ENCODE assay signal across 11 cellular contexts in the genomic region with DNA sequence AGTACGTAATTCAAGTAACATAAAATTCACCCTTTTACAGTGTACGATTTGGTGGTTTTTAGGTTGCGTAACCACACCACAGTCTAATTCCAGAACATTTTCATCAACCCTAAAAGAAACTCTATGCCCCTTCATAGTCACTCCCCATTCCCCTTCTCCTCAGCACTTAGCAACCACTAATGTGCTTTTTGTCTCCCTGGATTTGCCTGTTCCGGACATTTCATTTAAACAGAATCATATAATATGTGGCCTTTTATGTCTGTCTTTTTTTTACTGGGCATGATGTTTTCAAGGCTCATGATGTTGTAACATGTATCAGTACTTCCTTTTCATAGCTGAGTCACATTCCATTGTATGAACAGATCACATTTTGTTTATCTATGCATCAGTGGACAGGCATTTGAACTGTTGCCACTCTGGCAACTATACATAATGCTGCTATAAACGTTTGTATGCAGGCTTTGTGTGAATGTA. TPM values are rescaled to one million over a fixed set of nuclear protein-coding genes. Genes with fewer than 3 reads are reported as not detected.
DNase-seq lines count a peak whose midpoint lies in the region; ATAC-seq and TF ChIP-seq lines count a peak whose summit lies in the region.
"Had no signal": no experiment of that assay in that cellular context is flagged by ENCODE, and none has a peak within 500 bp of the region (broad histone marks: within the 10 kb centered on the region; RNA-seq: fewer than 3 reads in every experiment).

No MANE protein-coding gene starts in this region.

- no peak for TF ChIP-seq EP300 in SK-N-SH (IDR thresholded peaks at IDR 0.05; ENCODE audit: borderline replicate concordance in 1 of 2, low read depth in 1 of 2, low read length in 1 of 2)

- H3K4me2 ChIP-seq in SK-N-SH: no peak overlapping the region

- no peaks in the 10 kb centered on the region for H3K79me2 ChIP-seq in SK-N-SH (ENCODE audit: insufficient read depth)

- DNase-seq in SK-N-SH (no peak), RKO (ENCODE audit: low spot score) (peak; percentile 55), fibroblast of gingiva (ENCODE audit: low read depth) (peak; percentile 87), HK-2 (ENCODE audit: unreplicated experiment) (no peak), NCI-H2107 treated with DMSO at 0.1 percent for 48 hours (lab: John Stamatoyannopoulos, UW; ENCODE audit: unreplicated experiment) (no peak)
- DNase-seq: naive thymus-derived CD8-positive, alpha-beta T cell had no signal

- H4K20me1 ChIP-seq in SK-N-SH (ENCODE audit: insufficient read depth): no peaks in the 10 kb centered on the region

- no peaks in the 10 kb centered on the region for H3K9me2 ChIP-seq in SK-N-SH

- WGBS in SK-N-SH (ENCODE audit: low lambda C conversion rate): 80% methylated on average over 5 of the region's 5 CpGs

- ATAC-seq in SK-N-SH treated with all-trans-retinoic acid at 6 μM for 48 hours: peak; percentile 83
- no peak for ATAC-seq in GM19467 (IDR thresholded peaks at IDR 0.05; ENCODE audit: unreplicated experiment)
- ATAC-seq: naive thymus-derived CD8-positive, alpha-beta T cell had no signal

- H3K4me3 ChIP-seq in SK-N-SH (ENCODE audit: low read depth in 2 of 2, low read length in 1 of 2): no peak overlapping the region
- no peak overlapping the region for H3K4me3 ChIP-seq in skeletal muscle tissue (ENCODE audit: low read length in 3 of 3)
- H3K4me3 ChIP-seq: thoracic aorta had no signal

- H3K27me3 ChIP-seq in SK-N-SH (ENCODE audit: insufficient read depth): no peaks in the 10 kb centered on the region
- no peaks in the 10 kb centered on the region for H3K27me3 ChIP-seq in skeletal muscle tissue (ENCODE audit: control insufficient read depth in 3 of 3, insufficient read depth in 3 of 3, low read length in 3 of 3)

- TF ChIP-seq RAD21 in SK-N-SH (IDR thresholded peaks at IDR 0.05; ENCODE audit: low read length): no peak

- POLR2A ChIA-PET in SK-N-SH (lab: Yijun Ruan, JAX): no interaction called here

- H3K36me3 ChIP-seq in SK-N-SH (replicated peaks in 1 of 2; ENCODE audit: control insufficient read depth in 1 of 2, insufficient read depth in 2 of 2, low read length in 1 of 2): peaks cover 0 to 7% of the 10 kb centered on the region in 2 experiments
- peaks cover 57 to 82% (median 62%) of the 10 kb centered on the region in 3 donors for H3K36me3 ChIP-seq in skeletal muscle tissue (ENCODE audit: control insufficient read depth in 3 of 3, insufficient read depth in 3 of 3, low read length in 3 of 3)
- H3K36me3 ChIP-seq: thoracic aorta had no signal

- H3K27ac ChIP-seq in SK-N-SH (ENCODE audit: low read depth in 2 of 2, low read length in 1 of 2) (peak overlapping the region in 1 of 2 experiments; percentile 19; a peak in 2 of 4 replicates), skeletal muscle tissue (ENCODE audit: low read depth, low read length) (peak overlapping the region; percentile 50)
- H3K27ac ChIP-seq: 22Rv1, thoracic aorta had no signal

- TF ChIP-seq CTCF in SK-N-SH (IDR thresholded peaks at IDR 0.05): no peak

- no peaks in the 10 kb centered on the region for H3F3A ChIP-seq in SK-N-SH (replicated peaks; ENCODE audit: insufficient read depth)

- H3K9ac ChIP-seq in SK-N-SH (no peak overlapping the region), skeletal muscle tissue (ENCODE audit: low read depth in 1 of 3, low read length in 3 of 3) (no peak overlapping the region)

- H3K4me1 ChIP-seq in SK-N-SH (ENCODE audit: control insufficient read depth in 1 of 2, insufficient read depth in 2 of 2, low read depth in 1 of 2, low read length in 1 of 2): no peaks in the 10 kb centered on the region
- peaks cover 47 to 69% (median 62%) of the 10 kb centered on the region in 3 donors for H3K4me1 ChIP-seq in skeletal muscle tissue (ENCODE audit: control insufficient read depth in 3 of 3, insufficient read depth in 3 of 3, low read length in 3 of 3)

- CTCF ChIA-PET in SK-N-SH (lab: Yijun Ruan, JAX): no interaction called here

- H2AFZ ChIP-seq in SK-N-SH (ENCODE audit: low read depth): no peak overlapping the region

- H3K9me3 ChIP-seq in SK-N-SH (no peaks in the 10 kb centered on the region), skeletal muscle tissue (ENCODE audit: control insufficient read depth in 3 of 3, low read length in 3 of 3) (peaks cover 0 to 3% (median 3%) of the 10 kb centered on the region in 3 donors)

TF ChIP-seq in SK-N-SH treated with all-trans-retinoic acid at 6 μM for 48 hours, 23 proteins besides CTCF, POLR2A, EP300 and RAD21:
- TF ChIP-seq, protein P1, sequence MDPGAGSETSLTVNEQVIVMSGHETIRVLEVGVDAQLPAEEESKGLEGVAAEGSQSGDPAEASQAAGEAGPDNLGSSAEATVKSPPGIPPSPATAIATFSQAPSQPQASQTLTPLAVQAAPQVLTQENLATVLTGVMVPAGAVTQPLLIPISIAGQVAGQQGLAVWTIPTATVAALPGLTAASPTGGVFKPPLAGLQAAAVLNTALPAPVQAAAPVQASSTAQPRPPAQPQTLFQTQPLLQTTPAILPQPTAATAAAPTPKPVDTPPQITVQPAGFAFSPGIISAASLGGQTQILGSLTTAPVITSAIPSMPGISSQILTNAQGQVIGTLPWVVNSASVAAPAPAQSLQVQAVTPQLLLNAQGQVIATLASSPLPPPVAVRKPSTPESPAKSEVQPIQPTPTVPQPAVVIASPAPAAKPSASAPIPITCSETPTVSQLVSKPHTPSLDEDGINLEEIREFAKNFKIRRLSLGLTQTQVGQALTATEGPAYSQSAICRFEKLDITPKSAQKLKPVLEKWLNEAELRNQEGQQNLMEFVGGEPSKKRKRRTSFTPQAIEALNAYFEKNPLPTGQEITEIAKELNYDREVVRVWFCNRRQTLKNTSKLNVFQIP (CRISPR knock-in tag; IDR thresholded peaks at IDR 0.05; ENCODE audit: borderline replicate concordance, low read depth): no peak
- TF ChIP-seq TOX (CRISPR knock-in tag; IDR thresholded peaks at IDR 0.05; ENCODE audit: borderline replicate concordance) (no peak), GLIS3 (CRISPR knock-in tag; IDR thresholded peaks at IDR 0.05) (no peak), RARB (CRISPR knock-in tag; IDR thresholded peaks at IDR 0.05) (no peak)
- TF ChIP-seq, protein P2, sequence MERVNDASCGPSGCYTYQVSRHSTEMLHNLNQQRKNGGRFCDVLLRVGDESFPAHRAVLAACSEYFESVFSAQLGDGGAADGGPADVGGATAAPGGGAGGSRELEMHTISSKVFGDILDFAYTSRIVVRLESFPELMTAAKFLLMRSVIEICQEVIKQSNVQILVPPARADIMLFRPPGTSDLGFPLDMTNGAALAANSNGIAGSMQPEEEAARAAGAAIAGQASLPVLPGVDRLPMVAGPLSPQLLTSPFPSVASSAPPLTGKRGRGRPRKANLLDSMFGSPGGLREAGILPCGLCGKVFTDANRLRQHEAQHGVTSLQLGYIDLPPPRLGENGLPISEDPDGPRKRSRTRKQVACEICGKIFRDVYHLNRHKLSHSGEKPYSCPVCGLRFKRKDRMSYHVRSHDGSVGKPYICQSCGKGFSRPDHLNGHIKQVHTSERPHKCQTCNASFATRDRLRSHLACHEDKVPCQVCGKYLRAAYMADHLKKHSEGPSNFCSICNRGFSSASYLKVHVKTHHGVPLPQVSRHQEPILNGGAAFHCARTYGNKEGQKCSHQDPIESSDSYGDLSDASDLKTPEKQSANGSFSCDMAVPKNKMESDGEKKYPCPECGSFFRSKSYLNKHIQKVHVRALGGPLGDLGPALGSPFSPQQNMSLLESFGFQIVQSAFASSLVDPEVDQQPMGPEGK (CRISPR knock-in tag; IDR thresholded peaks at IDR 0.05; ENCODE audit: borderline replicate concordance): no peak

TF ChIP-seq in SK-N-SH, 30 proteins besides CTCF, POLR2A, EP300 and RAD21:
- no peak for TF ChIP-seq POLR2AphosphoS5 (IDR thresholded peaks at IDR 0.05; ENCODE audit: low read depth, low read length)
- no peak for TF ChIP-seq EZH2phosphoT487 (IDR thresholded peaks at IDR 0.05; ENCODE audit: borderline replicate concordance, low read depth)
- TF ChIP-seq YY1 (IDR thresholded peaks at IDR 0.05; ENCODE audit: low read depth): no peak
- no peak for TF ChIP-seq NRF1 (IDR thresholded peaks at IDR 0.05; ENCODE audit: low read depth, low read length)
- TF ChIP-seq JUND (IDR thresholded peaks at IDR 0.05): no peak
- TF ChIP-seq, protein P3, sequence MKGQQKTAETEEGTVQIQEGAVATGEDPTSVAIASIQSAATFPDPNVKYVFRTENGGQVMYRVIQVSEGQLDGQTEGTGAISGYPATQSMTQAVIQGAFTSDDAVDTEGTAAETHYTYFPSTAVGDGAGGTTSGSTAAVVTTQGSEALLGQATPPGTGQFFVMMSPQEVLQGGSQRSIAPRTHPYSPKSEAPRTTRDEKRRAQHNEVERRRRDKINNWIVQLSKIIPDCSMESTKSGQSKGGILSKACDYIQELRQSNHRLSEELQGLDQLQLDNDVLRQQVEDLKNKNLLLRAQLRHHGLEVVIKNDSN (IDR thresholded peaks at IDR 0.05; ENCODE audit: borderline replicate concordance, low read depth): no peak
- TF ChIP-seq, protein P4, sequence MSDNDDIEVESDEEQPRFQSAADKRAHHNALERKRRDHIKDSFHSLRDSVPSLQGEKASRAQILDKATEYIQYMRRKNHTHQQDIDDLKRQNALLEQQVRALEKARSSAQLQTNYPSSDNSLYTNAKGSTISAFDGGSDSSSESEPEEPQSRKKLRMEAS (IDR thresholded peaks at IDR 0.05; ENCODE audit: low read depth): no peak
- TF ChIP-seq ELF1 (IDR thresholded peaks at IDR 0.05): no peak
- TF ChIP-seq MXI1 (IDR thresholded peaks at IDR 0.05; ENCODE audit: low read depth, low read length): no peak
- no peak for TF ChIP-seq SIN3A (IDR thresholded peaks at IDR 0.05; ENCODE audit: borderline replicate concordance, low read depth, low read length)
- no peak for TF ChIP-seq FOXM1 (IDR thresholded peaks at IDR 0.05; ENCODE audit: low read depth)
- TF ChIP-seq TAF1 (IDR thresholded peaks at IDR 0.05; ENCODE audit: borderline replicate concordance, low read depth, low read length): no peak
- no peak for TF ChIP-seq RCOR1 (IDR thresholded peaks at IDR 0.05; ENCODE audit: low read length)

RNA-seq across cellular contexts. Expression of a gene that starts 20.8 kb away (rescaled TPM):
- polyA plus RNA-seq in SK-N-SH (2012; rRNA removed): 3.4 and 4.0 TPM in 2 replicates
- 2.1 and 2.5 TPM in 2 replicates for polyA plus RNA-seq in SK-N-SH (2012; cell fraction: cytosol; rRNA removed)
- 33.5 and 41.3 TPM in 2 replicates for polyA plus RNA-seq in SK-N-SH (2012; cell fraction: nucleus; rRNA removed)
- total RNA-seq in skeletal muscle tissue: 460 TPM

Comparison
In these comparisons a context has a peak if more than half of its experiments do, and no peak if none do; other contexts are left out.
1. DNase-seq: peak in RKO (single experiment) and fibroblast of gingiva (single experiment); none in SK-N-SH (single experiment), HK-2 (single experiment) and NCI-H2107 treated with DMSO at 0.1 percent for 48 hours (single experiment).